ENCODE assay signal across 8 cellular contexts in the genomic region with DNA sequence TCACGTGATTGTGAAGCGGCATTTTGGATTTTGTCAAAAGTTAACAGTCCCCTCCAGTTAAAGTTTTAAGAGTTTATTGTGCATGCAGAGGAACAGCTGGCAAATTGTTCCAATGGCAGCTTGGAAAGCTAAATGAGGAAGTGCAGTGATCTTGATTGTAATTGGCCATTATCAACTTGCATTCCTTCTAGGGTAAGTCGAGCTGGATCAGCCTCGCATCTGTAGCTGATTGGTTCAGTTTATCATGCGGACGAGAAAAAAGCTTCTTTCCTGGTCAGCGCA. TPM values are rescaled to one million over a fixed set of nuclear protein-coding genes. Genes with fewer than 3 reads are reported as not detected.
DNase-seq lines count a peak whose midpoint lies in the region; ATAC-seq and TF ChIP-seq lines count a peak whose summit lies in the region.

No MANE protein-coding gene starts in this region.

- H3K27me3 ChIP-seq in esophagus squamous epithelium, result no peaks in the 10 kb centered on the region

- intact Hi-C loops in esophagus squamous epithelium (cut with DNase I), result no loop called here

- H3K36me3 ChIP-seq in esophagus squamous epithelium, result peaks cover 0 to 13% (median 0%) of the 10 kb centered on the region in 3 donors

- no peak for DNase-seq in stimulated activated naive CD8-positive, alpha-beta T cell treated with anti-CD3 and anti-CD28 coated beads, Interleukin-15, Interleukin-2, amounts not matched to agents 100 U/mL and 50 U/mL, for 24 hours
- DNase-seq in HUDEP-2 (lab: John Stamatoyannopoulos, UW; ENCODE audit: unreplicated experiment in 76 of 76) (peak in 40 of 76 experiments; percentile 2 to 67 (median 28)), T-helper 17 cell (no peak), esophagus squamous epithelium (lab: John Stamatoyannopoulos, UW) (no peak), nephron progenitor cell (no peak), COR-L47 (lab: John Stamatoyannopoulos, UW) (no peak)

- TF ChIP-seq POLR2A in esophagus squamous epithelium (IDR thresholded peaks at IDR 0.05), result no peak

- H3K36me3 Mint-ChIP-seq in stimulated activated naive CD8-positive, alpha-beta T cell treated with anti-CD3 and anti-CD28 coated beads, Interleukin-15, Interleukin-2, amounts not matched to agents 100 ng/mL and 50 ng/mL, for 24 hours (ENCODE audit: low read depth), result peaks cover 15% of the 10 kb centered on the region
- H3K36me3 Mint-ChIP-seq in T-helper 17 cell (ENCODE audit: low read depth) (no peaks in the 10 kb centered on the region), nephron progenitor cell (ENCODE audit: low read depth) (peaks cover 14% of the 10 kb centered on the region)

- TF ChIP-seq CTCF in esophagus squamous epithelium (IDR thresholded peaks at IDR 0.05) (no peak), nephron progenitor cell (IDR thresholded peaks at IDR 0.05) (no peak)

- peaks cover 40% of the 10 kb centered on the region for H3K4me1 Mint-ChIP-seq in stimulated activated naive CD8-positive, alpha-beta T cell treated with anti-CD3 and anti-CD28 coated beads, Interleukin-15, Interleukin-2, amounts not matched to agents 100 ng/mL and 50 ng/mL, for 24 hours (ENCODE audit: low read depth)
- H3K4me1 Mint-ChIP-seq in T-helper 17 cell, result peaks cover 28% of the 10 kb centered on the region
- peaks cover 18% of the 10 kb centered on the region for H3K4me1 Mint-ChIP-seq in nephron progenitor cell

- H3K4me3 Mint-ChIP-seq in stimulated activated naive CD8-positive, alpha-beta T cell treated with anti-CD3 and anti-CD28 coated beads, Interleukin-15, Interleukin-2, amounts not matched to agents 100 ng/mL and 50 ng/mL, for 24 hours, result peak overlapping the region; percentile 97
- H3K4me3 Mint-ChIP-seq in T-helper 17 cell, result peak overlapping the region; percentile 99
- H3K4me3 Mint-ChIP-seq in nephron progenitor cell, result peak overlapping the region; percentile 96

- H3K4me1 ChIP-seq in esophagus squamous epithelium, result peaks cover 9 to 55% (median 10%) of the 10 kb centered on the region in 3 donors

- WGBS in esophagus squamous epithelium, 2 donors, result 4 to 9% methylated on average over 7 of the region's 7 CpGs

- H3K27me3 Mint-ChIP-seq in stimulated activated naive CD8-positive, alpha-beta T cell treated with anti-CD3 and anti-CD28 coated beads, Interleukin-15, Interleukin-2, amounts not matched to agents 100 ng/mL and 50 ng/mL, for 24 hours, result no peaks in the 10 kb centered on the region
- no peaks in the 10 kb centered on the region for H3K27me3 Mint-ChIP-seq in T-helper 17 cell
- H3K27me3 Mint-ChIP-seq in nephron progenitor cell (ENCODE audit: low read depth, poor library complexity), result peaks cover 33% of the 10 kb centered on the region

- H3K9me3 Mint-ChIP-seq in stimulated activated naive CD8-positive, alpha-beta T cell treated with anti-CD3 and anti-CD28 coated beads, Interleukin-15, Interleukin-2, amounts not matched to agents 100 ng/mL and 50 ng/mL, for 24 hours, result no peaks in the 10 kb centered on the region
- peaks cover 3% of the 10 kb centered on the region for H3K9me3 Mint-ChIP-seq in nephron progenitor cell

- ATAC-seq in stimulated activated naive CD8-positive, alpha-beta T cell treated with anti-CD3 and anti-CD28 coated beads, Interleukin-15, Interleukin-2, amounts not matched to agents 100 U/mL and 50 U/mL, for 24 hours, result no peak
- no peak for ATAC-seq in T-helper 17 cell
- no peak for ATAC-seq in GM18909 (IDR thresholded peaks at IDR 0.05; ENCODE audit: poor library complexity, unreplicated experiment)

- H3K9me3 ChIP-seq in T-helper 17 cell (ENCODE audit: control insufficient read depth, low read length, poor library complexity, severe bottlenecking), result no peaks in the 10 kb centered on the region
- H3K9me3 ChIP-seq in esophagus squamous epithelium, result no peaks in the 10 kb centered on the region

- H3K27ac ChIP-seq in esophagus squamous epithelium, result peak overlapping the region; percentile 83 to 93 (median 90)

- H3K27ac Mint-ChIP-seq in stimulated activated naive CD8-positive, alpha-beta T cell treated with anti-CD3 and anti-CD28 coated beads, Interleukin-15, Interleukin-2, amounts not matched to agents 100 ng/mL and 50 ng/mL, for 24 hours, result peak overlapping the region; percentile 87
- H3K27ac Mint-ChIP-seq in T-helper 17 cell (peak overlapping the region; percentile 98), nephron progenitor cell (peak overlapping the region; percentile 95)

- peak overlapping the region; percentile 73 to 98 (median 88) for H3K4me3 ChIP-seq in esophagus squamous epithelium

RNA-seq across cellular contexts. Expression of a gene that starts 0.6 kb away (rescaled TPM):
- total RNA-seq in T-helper 17 cell, result 10 to 100 TPM; 12.5 to 18.1 TPM
- total RNA-seq in esophagus squamous epithelium, result 1 to 10 TPM; 2.5 to 8.6 (median 5.3) TPM

RNA-seq across cellular contexts. Expression of a gene that starts 7.3 kb away (rescaled TPM):
- total RNA-seq in T-helper 17 cell (100 to 1,000 TPM in 1 of 2 donors, 10 to 100 TPM in 1; 83.3 to 103 TPM), esophagus squamous epithelium (1,000 to 10,000 TPM; 1,019 to 2,272 (median 1,287) TPM)

RNA-seq across cellular contexts. Expression of a gene that starts 26.8 kb away (rescaled TPM):
- 100 to 1,000 TPM; 189 to 198 TPM for total RNA-seq in T-helper 17 cell
- total RNA-seq in esophagus squamous epithelium, result 10 to 100 TPM; 22.5 to 41.2 (median 23.1) TPM

RNA-seq across cellular contexts. Expression of a gene that starts 31.2 kb away (rescaled TPM):
- total RNA-seq in T-helper 17 cell, result 1 to 10 TPM; 4.4 to 4.6 TPM
- total RNA-seq in esophagus squamous epithelium, result 1 to 10 TPM; 3.2 to 7.1 (median 5.1) TPM

RNA-seq across cellular contexts. Expression of a gene that starts 34.5 kb away (rescaled TPM):
- total RNA-seq in T-helper 17 cell, result 10 to 100 TPM; 35.0 to 42.9 TPM
- 10 to 100 TPM; 15.1 to 29.2 (median 19.4) TPM for total RNA-seq in esophagus squamous epithelium

Comparison
In these comparisons a context has a peak if more than half of its experiments do, and no peak if none do; other contexts are left out.
1. DNase-seq: peak in HUDEP-2 (40 of 76); none in stimulated activated naive CD8-positive, alpha-beta T cell treated with anti-CD3 and anti-CD28 coated beads, Interleukin-15, Interleukin-2, amounts not matched to agents 100 U/mL and 50 U/mL, for 24 hours (single experiment), T-helper 17 cell (0 of 3), esophagus squamous epithelium (single experiment), nephron progenitor cell (single experiment) and COR-L47 (single experiment).
2. RNA of a gene that starts 7.3 kb away (total RNA-seq): 1,019 to 2,272 TPM in esophagus squamous epithelium; 83.3 to 103 TPM in T-helper 17 cell; every median in the first group is over 4 times any median in the second.
3. RNA of a gene that starts 26.8 kb away (total RNA-seq): 189 to 198 TPM in T-helper 17 cell; 22.5 to 41.2 TPM in esophagus squamous epithelium; every median in the first group is over 4 times any median in the second.
4. Peak in every context shown above with its lines, with median percentiles within 50 percentile points of each other: H3K27ac Mint-ChIP-seq and H3K4me3 Mint-ChIP-seq.